ENCODE assay signal across 15 cellular contexts in genomic region chr9:91818226-91818587, GRCh38.
DNase-seq lines count a peak whose midpoint lies in the region; ATAC-seq and TF ChIP-seq lines count a peak whose summit lies in the region.
"Had no signal": no experiment of that assay in that cellular context is flagged by ENCODE, and none has a peak within 500 bp of the region (broad histone marks: within the 10 kb centered on the region; RNA-seq: fewer than 3 reads in every experiment).

No MANE protein-coding gene starts in this region.

- H3K4me3 Mint-ChIP-seq in progenitor cell of endocrine pancreas (ENCODE audit: low read depth) = peak overlapping the region; percentile 23
- H3K4me3 Mint-ChIP-seq: CD8-positive, alpha-beta T cell had no signal

- no peak for ATAC-seq in HG03469 (IDR thresholded peaks at IDR 0.05; ENCODE audit: unreplicated experiment)
- ATAC-seq: CD8-positive, alpha-beta T cell; stimulated activated naive CD8-positive, alpha-beta T cell treated with anti-CD3 and anti-CD28 coated beads, Interleukin-15, Interleukin-2, amounts not matched to agents 100 U/mL and 50 U/mL, for 24 hours had no signal

- no peaks in the 10 kb centered on the region for H3K27me3 ChIP-seq in ACC112 (ENCODE audit: insufficient read depth, low read length)
- no peaks in the 10 kb centered on the region for H3K27me3 ChIP-seq in Peyer's patch
- H3K27me3 ChIP-seq: ascending aorta had no signal

- TF ChIP-seq CTCF in Peyer's patch (IDR thresholded peaks at IDR 0.05) (no peak), fibroblast of villous mesenchyme (IDR thresholded peaks at IDR 0.05; ENCODE audit: insufficient read depth, low read depth, low read length) (no peak), progenitor cell of endocrine pancreas (IDR thresholded peaks at IDR 0.05; ENCODE audit: unreplicated experiment) (no peak), RWPE1 (conservative IDR thresholded peaks at IDR 0.05; ENCODE audit: low read depth) (no peak)

- H3K27ac ChIP-seq in ACC112 (ENCODE audit: low read depth, low read length) (peak overlapping the region; percentile 88), Peyer's patch (peak overlapping the region in 3 of 4 donors; percentile 12 to 81 (median 35)), RWPE1 (no peak overlapping the region)
- H3K27ac ChIP-seq: ascending aorta had no signal

- TF ChIP-seq POLR2A in Peyer's patch (IDR thresholded peaks at IDR 0.05) = no peak

- POLR2A ChIA-PET in RWPE1 (lab: Yijun Ruan, JAX; ENCODE audit: low non-redundant PET) = no interaction called here

- H3K9me3 Mint-ChIP-seq in progenitor cell of endocrine pancreas (ENCODE audit: low read depth) = peaks cover 4% of the 10 kb centered on the region
- H3K9me3 Mint-ChIP-seq: CD8-positive, alpha-beta T cell had no signal

- peaks cover 38% of the 10 kb centered on the region for H3K4me1 Mint-ChIP-seq in progenitor cell of endocrine pancreas (ENCODE audit: low read depth)

- peak overlapping the region; percentile 91 for H3K27ac Mint-ChIP-seq in progenitor cell of endocrine pancreas
- H3K27ac Mint-ChIP-seq: CD8-positive, alpha-beta T cell had no signal

- peak overlapping the region; percentile 45 for H2AFZ ChIP-seq in ACC112 (ENCODE audit: low read length, unreplicated experiment)

- peak overlapping the region; percentile 64 for H3K4me3 ChIP-seq in ACC112 (ENCODE audit: low read depth, low read length)
- H3K4me3 ChIP-seq in Peyer's patch = no peak overlapping the region
- H3K4me3 ChIP-seq in fibroblast of villous mesenchyme (ENCODE audit: low read depth, low read length) = peak overlapping the region; percentile 36
- H3K4me3 ChIP-seq: ascending aorta, lower lobe of right lung had no signal

- peaks cover 3% of the 10 kb centered on the region for H3K79me2 ChIP-seq in ACC112 (ENCODE audit: control insufficient read depth, insufficient read depth, low read length, unreplicated experiment)

- no peaks in the 10 kb centered on the region for H3K27me3 Mint-ChIP-seq in progenitor cell of endocrine pancreas

- CTCF ChIA-PET in RWPE1 (lab: Yijun Ruan, JAX) = no interaction called here

- H3K4me1 ChIP-seq in ACC112 (ENCODE audit: control insufficient read depth, insufficient read depth, low read length, unreplicated experiment) = peaks cover 17% of the 10 kb centered on the region
- peaks cover 0 to 17% (median 0%) of the 10 kb centered on the region in 4 donors for H3K4me1 ChIP-seq in Peyer's patch
- H3K4me1 ChIP-seq: ascending aorta had no signal

- no peaks in the 10 kb centered on the region for H3K9me3 ChIP-seq in Peyer's patch
- H3K9me3 ChIP-seq: ascending aorta, lower lobe of right lung had no signal

- DNase-seq in Peyer's patch = no peak
- no peak for DNase-seq in fibroblast of villous mesenchyme (ENCODE audit: low read depth)
- no peak for DNase-seq in progenitor cell of endocrine pancreas (ENCODE audit: low spot score, unreplicated experiment)
- no peak for DNase-seq in iPS-NIHi7 (ENCODE audit: extremely low spot score)
- DNase-seq in RWPE1 (ENCODE audit: low spot score) = no peak
- no peak for DNase-seq in mesenteric fat pad (ENCODE audit: low spot score)
- DNase-seq: activated CD8-positive, alpha-beta memory T cell treated with anti-CD3 and anti-CD28 coated beads for 24 hours; CD8-positive, alpha-beta T cell; cortex of kidney; lower lobe of right lung; NCI-H1436 treated with DMSO at 0.1 percent for 48 hours; stimulated activated naive CD8-positive, alpha-beta T cell treated with anti-CD3 and anti-CD28 coated beads, Interleukin-15, Interleukin-2, amounts not matched to agents 100 U/mL and 50 U/mL, for 24 hours had no signal

- H3K36me3 ChIP-seq in ACC112 (ENCODE audit: insufficient read depth, low read length) (no peaks in the 10 kb centered on the region), Peyer's patch (no peaks in the 10 kb centered on the region)
- H3K36me3 ChIP-seq: ascending aorta, lower lobe of right lung had no signal

- H3K36me3 Mint-ChIP-seq in progenitor cell of endocrine pancreas (ENCODE audit: insufficient read depth) = peaks cover 7% of the 10 kb centered on the region
- H3K36me3 Mint-ChIP-seq: CD8-positive, alpha-beta T cell had no signal

Comparison
In these comparisons a context has a peak if more than half of its experiments do, and no peak if none do; other contexts are left out.
1. H3K4me3 ChIP-seq: peak in ACC112 (single experiment) and fibroblast of villous mesenchyme (single experiment); none in Peyer's patch (0 of 4).